Comparison of ENCODE assay signal across 1 cellular context in genomic region chr21:25461730-25462129, GRCh38.
TF ChIP-seq lines count a peak whose summit lies in the region.

No MANE protein-coding gene starts in this region.

TF ChIP-seq in IMR-90, 13 proteins besides CTCF, POLR2A, EP300 and RAD21:
- TF ChIP-seq USF2 (IDR thresholded peaks at IDR 0.05; ENCODE audit: low read depth, low read length): no peak
- TF ChIP-seq RCOR1 (IDR thresholded peaks at IDR 0.05; ENCODE audit: insufficient replicate concordance, low read length): no peak
- no peak for TF ChIP-seq CHD1 (IDR thresholded peaks at IDR 0.05; ENCODE audit: low read depth, low read length)
- no peak for TF ChIP-seq MXI1 (IDR thresholded peaks at IDR 0.05; ENCODE audit: borderline replicate concordance, low read depth, low read length)
- no peak for TF ChIP-seq NFE2L2 (IDR thresholded peaks at IDR 0.05; ENCODE audit: low read depth, low read length)
- TF ChIP-seq RFX5 (IDR thresholded peaks at IDR 0.05; ENCODE audit: low read depth, low read length): no peak
- no peak for TF ChIP-seq ELK1 (IDR thresholded peaks at IDR 0.05; ENCODE audit: borderline replicate concordance, low read depth, low read length)
- TF ChIP-seq MAZ (IDR thresholded peaks at IDR 0.05; ENCODE audit: borderline replicate concordance, low read depth, low read length): no peak
- TF ChIP-seq MAFK (IDR thresholded peaks at IDR 0.05; ENCODE audit: low read depth, low read length): no peak
- TF ChIP-seq BHLHE40 (IDR thresholded peaks at IDR 0.05; ENCODE audit: low read depth, low read length): no peak
- TF ChIP-seq CEBPB (IDR thresholded peaks at IDR 0.05; ENCODE audit: low read depth, low read length): no peak
- no peak for TF ChIP-seq FOS (IDR thresholded peaks at IDR 0.05; ENCODE audit: low read depth, low read length)
- no peak for TF ChIP-seq SMC3 (IDR thresholded peaks at IDR 0.05; ENCODE audit: low read depth, low read length)
